Comparison of ENCODE assay signal across 28 cellular contexts in genomic region chr1:246258250-246258649, GRCh38.
"Had no signal": no experiment of that assay in that cellular context is flagged by ENCODE, and none has a peak within 500 bp of the region (broad histone marks: within the 10 kb centered on the region; RNA-seq: fewer than 3 reads in every experiment).

No MANE protein-coding gene starts in this region.

- H3K36me3 ChIP-seq: colonic mucosa, esophagus muscularis mucosa, esophagus squamous epithelium, gastrocnemius medialis, gastroesophageal sphincter, heart left ventricle, heart right ventricle had no signal

- H3K4me1 ChIP-seq: colonic mucosa, esophagus muscularis mucosa, esophagus squamous epithelium, gastrocnemius medialis, gastroesophageal sphincter, heart left ventricle, heart right ventricle had no signal

- H3K27me3 ChIP-seq: colonic mucosa, dorsolateral prefrontal cortex, esophagus muscularis mucosa, esophagus squamous epithelium, foreskin keratinocyte, gastrocnemius medialis, gastroesophageal sphincter, heart left ventricle, heart right ventricle had no signal

- FAIRE-seq: colon, endometrium, endothelial cell of umbilical vein, frontal cortex had no signal

- DNase-seq: colonic mucosa; cortex of kidney; dermis blood vessel endothelial cell; dorsolateral prefrontal cortex; effector CD4-positive, alpha-beta T cell; effector CD8-positive, alpha-beta T cell; effector memory CD4-positive, alpha-beta T cell; effector memory CD8-positive, alpha-beta T cell; endodermal cell; erythroblast; esophagus squamous epithelium; foreskin fibroblast; foreskin keratinocyte; foreskin melanocyte; gastrocnemius medialis; glutamatergic neuron; head of caudate nucleus; heart left ventricle; heart right ventricle had no signal

- H3K4me3 ChIP-seq: colonic mucosa, coronary artery, dorsolateral prefrontal cortex, esophagus muscularis mucosa, esophagus squamous epithelium, gastrocnemius medialis, gastroesophageal sphincter, heart left ventricle, heart right ventricle had no signal

- H3K9me3 ChIP-seq: colonic mucosa, esophagus muscularis mucosa, gastrocnemius medialis had no signal

- H3K27ac ChIP-seq: colonic mucosa, coronary artery, dorsolateral prefrontal cortex, epithelial cell of prostate, esophagus muscularis mucosa, esophagus squamous epithelium, foreskin keratinocyte, gastrocnemius medialis, gastroesophageal sphincter, heart left ventricle, heart right ventricle had no signal

- ATAC-seq: effector memory CD8-positive, alpha-beta T cell; esophagus mucosa; foreskin keratinocyte; gastrocnemius medialis; gastroesophageal sphincter; heart left ventricle; heart right ventricle had no signal
